In genomic region chr18:79399275-79400081, GRCh38 we compare ENCODE assay signal across 1 cellular context.
TF ChIP-seq lines count a peak whose summit lies in the region.

No MANE protein-coding gene starts in this region.

TF ChIP-seq in H1, 55 proteins besides CTCF, POLR2A, EP300 and RAD21 (continued from another document):
- no peak for TF ChIP-seq ZNF274 (IDR thresholded peaks at IDR 0.05; ENCODE audit: borderline replicate concordance, extremely low read depth, low read length)
- TF ChIP-seq GTF2F1 (IDR thresholded peaks at IDR 0.05; ENCODE audit: borderline replicate concordance, low read depth, low read length), result no peak
- TF ChIP-seq GABPA (IDR thresholded peaks at IDR 0.05; ENCODE audit: borderline replicate concordance, insufficient read depth, low read length), result no peak
- TF ChIP-seq CBX8 (IDR thresholded peaks at IDR 0.05; ENCODE audit: borderline replicate concordance, low read depth, low read length), result peak; percentile 32; the same call in 1 of the 2 replicates
- TF ChIP-seq KDM1A (IDR thresholded peaks at IDR 0.05; ENCODE audit: borderline replicate concordance, low read length), result no peak
- TF ChIP-seq EZH2 (IDR thresholded peaks at IDR 0.05; ENCODE audit: low read depth, low read length, severe bottlenecking), result peak; percentile 86
- no peak for TF ChIP-seq MAX (IDR thresholded peaks at IDR 0.05)
